4 cellular contexts compared by ENCODE assay signal in the genomic region with DNA sequence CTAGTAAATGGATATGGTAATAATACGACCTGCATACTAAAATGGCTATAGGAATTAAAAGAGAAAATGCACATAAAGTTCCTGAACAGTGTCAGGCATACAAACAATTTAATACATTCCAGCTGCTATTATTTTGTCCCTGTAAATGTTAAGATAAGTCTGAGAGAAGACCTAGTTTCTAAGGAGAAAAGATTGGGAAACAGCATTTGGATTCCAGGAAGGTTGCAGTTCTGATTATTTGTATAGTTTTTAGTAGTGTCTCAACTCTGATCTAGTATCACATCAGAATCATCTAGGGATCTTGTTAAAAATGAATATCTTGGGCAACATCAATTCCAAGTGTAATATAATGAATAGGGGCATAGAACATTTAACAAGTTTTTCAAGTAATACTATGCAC.
"Had no signal": no experiment of that assay in that cellular context is flagged by ENCODE, and none has a peak within 500 bp of the region (broad histone marks: within the 10 kb centered on the region; RNA-seq: fewer than 3 reads in every experiment).

No MANE protein-coding gene starts in this region.

- ATAC-seq: GM23338 had no signal

- H3K4me3 ChIP-seq: GM23338 had no signal

- DNase-seq: H9, HCEC 1CT, IMR-90 had no signal
